23 cellular contexts compared by ENCODE assay signal in genomic region chr15:25544076-25544475, GRCh38.
"Had no signal": no experiment of that assay in that cellular context is flagged by ENCODE, and none has a peak within 500 bp of the region (broad histone marks: within the 10 kb centered on the region; RNA-seq: fewer than 3 reads in every experiment).

No MANE protein-coding gene starts in this region.

- H3K36me3 Mint-ChIP-seq: type B pancreatic cell, WTC11 had no signal

- H3K4me3 ChIP-seq: heart right ventricle, left ventricle myocardium inferior, lung, pancreas, prostate gland, spleen, thoracic aorta, uterus had no signal

- H3K4me1 Mint-ChIP-seq: activated CD4-positive, alpha-beta memory T cell treated with anti-CD3 and anti-CD28 coated beads, Interleukin-2, amount 10 ng/mL, durations not matched to agents 7 days and 5 days; activated CD4-positive, alpha-beta T cell treated with anti-CD3 and anti-CD28 coated beads, Interleukin-2, amount 10 ng/mL, durations not matched to agents 7 days and 5 days had no signal

- DNase-seq: activated CD4-positive, alpha-beta memory T cell treated with anti-CD3 and anti-CD28 coated beads, Interleukin-2, amount 10 ng/mL, durations not matched to agents 7 days and 5 days; activated CD4-positive, alpha-beta T cell treated with anti-CD3 and anti-CD28 coated beads for 1 hour; activated CD4-positive, alpha-beta T cell treated with anti-CD3 and anti-CD28 coated beads, Interleukin-2, amount 10 ng/mL, durations not matched to agents 7 days and 5 days; activated CD8-positive, alpha-beta memory T cell treated with anti-CD3 and anti-CD28 coated beads, Interleukin-2, amount 50 U/mL, for 48 hours; activated gamma-delta T cell treated with Interleukin-2 at 50 U/mL for 16 hours; activated naive CD4-positive, alpha-beta T cell treated with anti-CD3 and anti-CD28 coated beads, Interleukin-2, amount 50 U/mL, for 16 hours; activated T-cell treated with anti-CD3 and anti-CD28 coated beads, Interleukin-2, amount 50 U/mL, for 24 hours; amniotic stem cell; brain microvascular endothelial cell; heart right ventricle; left ventricle myocardium inferior; naive thymus-derived CD8-positive, alpha-beta T cell; pancreas; spleen; stimulated activated naive CD4-positive, alpha-beta T cell treated with Interleukin-2 at 50 U/mL for 16 hours; T-helper 2 cell; uterus had no signal

- H3K9me3 ChIP-seq: heart right ventricle, left ventricle myocardium inferior, pancreas, prostate gland, thoracic aorta, uterus had no signal

- H3K27ac Mint-ChIP-seq: activated CD4-positive, alpha-beta memory T cell treated with anti-CD3 and anti-CD28 coated beads, Interleukin-2, amount 10 ng/mL, durations not matched to agents 7 days and 5 days; activated CD4-positive, alpha-beta T cell treated with anti-CD3 and anti-CD28 coated beads, Interleukin-2, amount 10 ng/mL, durations not matched to agents 7 days and 5 days; activated T-cell treated with anti-CD3 and anti-CD28 coated beads, Interleukin-2, amount 50 U/mL, for 24 hours; naive thymus-derived CD8-positive, alpha-beta T cell; type B pancreatic cell; WTC11 had no signal

- H3K27me3 Mint-ChIP-seq: activated CD4-positive, alpha-beta memory T cell treated with anti-CD3 and anti-CD28 coated beads, Interleukin-2, amount 10 ng/mL, durations not matched to agents 7 days and 5 days; activated CD4-positive, alpha-beta T cell treated with anti-CD3 and anti-CD28 coated beads, Interleukin-2, amount 10 ng/mL, durations not matched to agents 7 days and 5 days; activated T-cell treated with anti-CD3 and anti-CD28 coated beads, Interleukin-2, amount 50 U/mL, for 24 hours; type B pancreatic cell had no signal

- H3K27me3 ChIP-seq: brain microvascular endothelial cell, heart right ventricle, pancreas, spleen, uterus had no signal

- H3K36me3 ChIP-seq: brain microvascular endothelial cell, heart right ventricle, left ventricle myocardium inferior, pancreas, prostate gland, spleen, thoracic aorta, uterus had no signal

- H3K9me3 Mint-ChIP-seq: activated CD4-positive, alpha-beta T cell treated with anti-CD3 and anti-CD28 coated beads, Interleukin-2, amount 10 ng/mL, durations not matched to agents 7 days and 5 days; activated T-cell treated with anti-CD3 and anti-CD28 coated beads, Interleukin-2, amount 50 U/mL, for 24 hours; neural crest cell; type B pancreatic cell had no signal

- H3K4me1 ChIP-seq: pancreas, prostate gland, spleen, uterus had no signal

- H3K4me3 Mint-ChIP-seq: activated CD4-positive, alpha-beta memory T cell treated with anti-CD3 and anti-CD28 coated beads, Interleukin-2, amount 10 ng/mL, durations not matched to agents 7 days and 5 days; activated CD4-positive, alpha-beta T cell treated with anti-CD3 and anti-CD28 coated beads, Interleukin-2, amount 10 ng/mL, durations not matched to agents 7 days and 5 days; activated T-cell treated with anti-CD3 and anti-CD28 coated beads, Interleukin-2, amount 50 U/mL, for 24 hours; naive thymus-derived CD8-positive, alpha-beta T cell; neural crest cell; type B pancreatic cell; WTC11 had no signal

- ATAC-seq: naive thymus-derived CD8-positive, alpha-beta T cell; WTC11 had no signal

- H3K27ac ChIP-seq: brain microvascular endothelial cell, left ventricle myocardium inferior, pancreas, prostate gland, spleen, uterus had no signal
